ENCODE assay signal across 1 cellular context in genomic region chr9:129629251-129629650, GRCh38.
TF ChIP-seq lines count a peak whose summit lies in the region.

No MANE protein-coding gene starts in this region.

TF ChIP-seq in A549, 52 proteins besides CTCF, POLR2A, EP300 and RAD21:
- TF ChIP-seq, protein P1, sequence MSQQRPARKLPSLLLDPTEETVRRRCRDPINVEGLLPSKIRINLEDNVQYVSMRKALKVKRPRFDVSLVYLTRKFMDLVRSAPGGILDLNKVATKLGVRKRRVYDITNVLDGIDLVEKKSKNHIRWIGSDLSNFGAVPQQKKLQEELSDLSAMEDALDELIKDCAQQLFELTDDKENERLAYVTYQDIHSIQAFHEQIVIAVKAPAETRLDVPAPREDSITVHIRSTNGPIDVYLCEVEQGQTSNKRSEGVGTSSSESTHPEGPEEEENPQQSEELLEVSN (IDR thresholded peaks at IDR 0.05; ENCODE audit: borderline replicate concordance, low read depth): no peak
- TF ChIP-seq ZC3H11A (IDR thresholded peaks at IDR 0.05) (no peak), GATA3 (IDR thresholded peaks at IDR 0.05; ENCODE audit: borderline replicate concordance) (no peak), CBX8 (IDR thresholded peaks at IDR 0.05) (no peak), HOXB13 (CRISPR knock-in tag; IDR thresholded peaks at IDR 0.05; ENCODE audit: low read depth) (no peak), MAFK (IDR thresholded peaks at IDR 0.05; ENCODE audit: partially characterized antibody) (no peak), FOSL2 (IDR thresholded peaks at IDR 0.05) (no peak), FOSL2 (CRISPR knock-in tag; IDR thresholded peaks at IDR 0.05) (no peak)
- TF ChIP-seq, protein P2, sequence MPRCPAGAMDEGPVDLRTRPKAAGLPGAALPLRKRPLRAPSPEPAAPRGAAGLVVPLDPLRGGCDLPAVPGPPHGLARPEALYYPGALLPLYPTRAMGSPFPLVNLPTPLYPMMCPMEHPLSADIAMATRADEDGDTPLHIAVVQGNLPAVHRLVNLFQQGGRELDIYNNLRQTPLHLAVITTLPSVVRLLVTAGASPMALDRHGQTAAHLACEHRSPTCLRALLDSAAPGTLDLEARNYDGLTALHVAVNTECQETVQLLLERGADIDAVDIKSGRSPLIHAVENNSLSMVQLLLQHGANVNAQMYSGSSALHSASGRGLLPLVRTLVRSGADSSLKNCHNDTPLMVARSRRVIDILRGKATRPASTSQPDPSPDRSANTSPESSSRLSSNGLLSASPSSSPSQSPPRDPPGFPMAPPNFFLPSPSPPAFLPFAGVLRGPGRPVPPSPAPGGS (IDR thresholded peaks at IDR 0.05): no peak
TF ChIP-seq in A549: peak in this region for 0.
